In the genomic region with DNA sequence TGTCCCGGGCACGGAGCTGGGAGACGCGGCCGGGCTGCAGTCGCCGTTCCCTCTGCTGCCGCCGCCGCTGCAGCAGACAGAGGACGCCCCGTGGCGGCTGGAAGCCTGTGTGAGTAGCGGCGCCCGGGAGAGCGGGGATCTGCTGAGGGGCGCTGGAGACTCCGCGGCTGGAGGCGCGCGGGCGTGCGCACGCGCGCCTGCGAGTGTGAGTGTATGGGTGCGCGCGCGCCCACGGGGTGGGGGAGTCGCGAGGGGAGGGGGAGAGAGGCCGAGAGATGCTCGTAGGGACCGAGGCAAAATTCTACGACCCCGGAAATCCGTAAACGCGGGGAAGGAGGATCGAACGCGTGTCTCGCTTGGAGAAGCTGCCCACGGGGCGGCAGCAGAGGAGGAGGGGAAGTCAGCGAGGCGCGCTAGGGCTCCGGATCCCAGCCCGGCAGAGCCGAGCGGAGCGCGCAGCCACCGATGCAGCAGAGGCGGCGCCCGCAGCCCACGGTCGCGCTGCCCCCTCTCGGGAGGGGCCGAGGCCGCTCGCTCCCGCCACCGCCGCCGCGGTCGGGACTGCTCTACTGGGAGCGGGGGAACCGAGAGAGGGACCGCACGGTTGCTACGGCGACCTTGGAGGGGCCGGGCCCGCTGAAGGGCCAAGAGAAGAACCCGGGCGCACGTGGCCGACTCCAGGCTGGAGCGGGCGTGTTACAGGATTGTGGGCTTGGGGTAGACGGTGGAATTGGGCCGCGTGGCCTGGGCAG, we compare ENCODE assay signal across 8 cellular contexts. TPM values are rescaled to one million over a fixed set of nuclear protein-coding genes. Genes with fewer than 3 reads are reported as not detected.
A peak's percentile ranks its signal among the peaks of the same experiment; 100 is the strongest.
DNase-seq lines count a peak whose midpoint lies in the region; ATAC-seq lines count a peak whose summit lies in the region.

A gene (minus strand): TSS at position 207 of the 752 bp plus-strand sequence.

- no peak within 1 kb of the TSS for H3K27ac Mint-ChIP-seq in T-helper 2 cell treated with Interferon-gamma antibody and Interleukin-4, amounts not matched to agents 5 μg/mL and 100 μg/mL, for 36 hours

- peaks cover 45% of the 10 kb centered on the region for H3K27me3 Mint-ChIP-seq in T-helper 2 cell treated with Interferon-gamma antibody and Interleukin-4, amounts not matched to agents 5 μg/mL and 100 μg/mL, for 36 hours (ENCODE audit: low read depth)

- H3K4me3 Mint-ChIP-seq in T-helper 2 cell treated with Interferon-gamma antibody and Interleukin-4, amounts not matched to agents 5 μg/mL and 100 μg/mL, for 36 hours = peak within 1 kb of the TSS; percentile 74

- ATAC-seq in left lobe of liver = peak; percentile 74
- no peak for ATAC-seq in GM19395 (IDR thresholded peaks at IDR 0.05; ENCODE audit: unreplicated experiment)

- DNase-seq in activated T-cell treated with anti-CD3 and anti-CD28 coated beads for 24 hours (ENCODE audit: low read depth) (peak; percentile 14), activated T-cell treated with anti-CD3 and anti-CD28 coated beads for 4 hours (no peak), KG1 (lab: John Stamatoyannopoulos, UW) (peak; percentile 45), dermis blood vessel endothelial cell (peak; percentile 46), left lobe of liver (ENCODE audit: low spot score) (no peak)
- DNase-seq in T-helper 2 cell treated with Interferon-gamma antibody and Interleukin-4, amounts not matched to agents 5 μg/mL and 100 μg/mL, for 36 hours (ENCODE audit: low spot score) = no peak
- peak; percentile 26 to 31 for DNase-seq in stimulated activated CD4-positive, alpha-beta T cell treated with anti-CD3 and anti-CD28 coated beads, Interleukin-4, amount 100 ng/mL, for 4 hours

- H3K36me3 Mint-ChIP-seq in T-helper 2 cell treated with Interferon-gamma antibody and Interleukin-4, amounts not matched to agents 5 μg/mL and 100 μg/mL, for 36 hours (ENCODE audit: low read depth) = no peaks in the 10 kb centered on the region

- peaks cover 2% of the 10 kb centered on the region for H3K4me1 Mint-ChIP-seq in T-helper 2 cell treated with Interferon-gamma antibody and Interleukin-4, amounts not matched to agents 5 μg/mL and 100 μg/mL, for 36 hours (ENCODE audit: low read depth)

- H3K9me3 Mint-ChIP-seq in T-helper 2 cell treated with Interferon-gamma antibody and Interleukin-4, amounts not matched to agents 5 μg/mL and 100 μg/mL, for 36 hours = no peaks in the 10 kb centered on the region

RNA-seq across cellular contexts. Expression of the gene that starts here (rescaled TPM):
- total RNA-seq in dermis blood vessel endothelial cell (0.23 and 2.0 TPM in 2 replicates), left lobe of liver (0.18 TPM)

Comparison
In these comparisons a context has a peak if more than half of its experiments do, and no peak if none do; other contexts are left out.
1. DNase-seq: peak in activated T-cell treated with anti-CD3 and anti-CD28 coated beads for 24 hours (single experiment), KG1 (single experiment), dermis blood vessel endothelial cell (single experiment) and stimulated activated CD4-positive, alpha-beta T cell treated with anti-CD3 and anti-CD28 coated beads, Interleukin-4, amount 100 ng/mL, for 4 hours (2 of 2); none in activated T-cell treated with anti-CD3 and anti-CD28 coated beads for 4 hours (single experiment), T-helper 2 cell treated with Interferon-gamma antibody and Interleukin-4, amounts not matched to agents 5 μg/mL and 100 μg/mL, for 36 hours (single experiment) and left lobe of liver (single experiment).
2. Peak in ATAC-seq in left lobe of liver; RNA of the gene not detected or under 1 TPM.